ENCODE assay signal across 25 cellular contexts in the genomic region with DNA sequence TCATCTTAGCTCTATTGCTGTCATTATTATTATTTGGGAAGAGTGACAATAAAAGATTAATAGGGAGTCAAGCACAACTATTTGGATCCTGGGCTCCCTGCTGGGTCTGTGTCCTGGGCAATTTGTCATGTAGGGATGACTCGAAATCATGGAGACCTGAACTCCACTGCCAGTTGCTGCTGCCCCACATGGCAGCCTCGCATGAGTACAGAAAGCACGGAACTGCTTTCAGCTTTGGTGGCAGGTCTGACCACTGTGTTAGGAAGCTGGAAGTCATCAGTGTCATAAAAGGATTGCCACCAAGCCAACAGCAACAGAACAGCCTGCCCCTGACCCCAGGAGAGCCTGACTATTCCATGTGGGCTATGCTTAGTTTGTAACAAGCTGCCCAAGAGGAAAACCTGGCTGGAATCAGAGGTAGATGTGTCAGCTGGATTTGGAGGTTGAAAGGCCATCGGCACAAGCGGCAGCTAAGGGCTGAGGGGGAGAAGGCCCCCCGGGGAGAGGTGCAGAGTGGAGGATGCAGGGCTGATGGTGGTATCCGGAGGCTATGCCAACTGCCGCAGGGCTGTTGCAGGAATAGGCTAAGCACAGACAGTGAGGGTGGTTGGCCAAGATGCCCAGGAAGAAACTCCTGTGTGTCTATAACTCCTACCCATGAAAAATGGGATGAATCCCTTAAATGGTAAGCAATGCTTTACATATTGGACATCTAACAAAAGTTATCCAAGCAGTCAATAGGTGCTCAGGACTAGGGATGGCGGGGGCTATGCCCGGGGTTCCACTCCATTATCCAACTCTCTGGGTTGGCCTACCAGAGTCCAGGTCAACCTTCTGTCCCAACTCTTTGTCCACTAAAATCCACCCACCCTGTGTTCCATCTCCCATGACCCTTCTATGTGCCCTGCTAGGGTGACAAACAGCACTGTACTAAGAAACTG.
A peak's percentile ranks its signal among the peaks of the same experiment; 100 is the strongest.
DNase-seq lines count a peak whose midpoint lies in the region; ATAC-seq and TF ChIP-seq lines count a peak whose summit lies in the region.
"Had no signal": no experiment of that assay in that cellular context is flagged by ENCODE, and none has a peak within 500 bp of the region (broad histone marks: within the 10 kb centered on the region; RNA-seq: fewer than 3 reads in every experiment).

No MANE protein-coding gene starts in this region.

- TF ChIP-seq CTCF in RWPE2 (IDR thresholded peaks at IDR 0.05; ENCODE audit: poor library complexity, severe bottlenecking) (no peak), endodermal cell (conservative IDR thresholded peaks at IDR 0.05) (no peak), neural progenitor cell (IDR thresholded peaks at IDR 0.05) (no peak)

- no peaks in the 10 kb centered on the region for H3K36me3 ChIP-seq in RWPE2 (ENCODE audit: low read depth)
- H3K36me3 ChIP-seq in endodermal cell (ENCODE audit: control insufficient read depth, insufficient read depth, low read length), result no peaks in the 10 kb centered on the region
- H3K36me3 ChIP-seq in neural progenitor cell, result no peaks in the 10 kb centered on the region
- H3K36me3 ChIP-seq: BE2C had no signal

- DNase-seq in RWPE2 (ENCODE audit: low spot score), result peak; percentile 54
- no peak for DNase-seq in endodermal cell
- no peak for DNase-seq in neural progenitor cell (ENCODE audit: low spot score)
- DNase-seq in stimulated activated effector memory CD8-positive, alpha-beta T cell treated with anti-CD3 and anti-CD28 coated beads, Interleukin-12 subunit alpha, Interleukin-12 subunit beta, amount 100 ng/mL, for 72 hours (ENCODE audit: low spot score in 2 of 2), result no peak
- no peak for DNase-seq in Kasumi-1 (lab: John Stamatoyannopoulos, UW)
- DNase-seq in activated T-cell treated with anti-CD3 and anti-CD28 coated beads, Interleukin-2, amount 50 U/mL, for 72 hours, result no peak
- DNase-seq in sciatic nerve (ENCODE audit: low spot score), result no peak
- DNase-seq: ACHN; BE2C; C1 segment of cervical spinal cord; CD4-positive, CD25-positive, alpha-beta regulatory T cell; CD8-positive, alpha-beta memory T cell; COR-L47; DMS 273 treated with DMSO at 0.1 percent for 48 hours; DMS53; DND-41; EL; GOT3; H7; HFFc6 had no signal

- H3F3A ChIP-seq in neural progenitor cell (ENCODE audit: low read depth), result no peaks in the 10 kb centered on the region

- intact Hi-C loops in sciatic nerve (cut with DNase I), result no loop called here

- H3K27ac ChIP-seq in RWPE2 (ENCODE audit: poor library complexity, severe bottlenecking) (no peak overlapping the region), endodermal cell (ENCODE audit: low read depth, low read length) (no peak overlapping the region), neural progenitor cell (no peak overlapping the region)

- no peak overlapping the region for H3K4me3 ChIP-seq in RWPE2 (ENCODE audit: severe bottlenecking)
- H3K4me3 ChIP-seq in endodermal cell (ENCODE audit: low read length), result no peak overlapping the region
- H3K4me3 ChIP-seq in neural progenitor cell, result no peak overlapping the region
- H3K4me3 ChIP-seq: GM12878 had no signal

- H3K9ac ChIP-seq in endodermal cell (ENCODE audit: extremely low read depth, low read length, poor library complexity, severe bottlenecking) (no peak overlapping the region), neural progenitor cell (no peak overlapping the region)

- H3K79me2 ChIP-seq in neural progenitor cell (ENCODE audit: low read depth), result no peaks in the 10 kb centered on the region

- no peak overlapping the region for H3K4me2 ChIP-seq in neural progenitor cell

- H3K9me3 Mint-ChIP-seq in endodermal cell (peaks cover 23% of the 10 kb centered on the region), neural progenitor cell (peaks cover 7% of the 10 kb centered on the region)
- H3K9me3 Mint-ChIP-seq in stimulated activated effector memory CD8-positive, alpha-beta T cell treated with anti-CD3 and anti-CD28 coated beads, Interleukin-12 subunit alpha, Interleukin-12 subunit beta, amount 100 ng/mL, for 72 hours, result peaks cover 3% of the 10 kb centered on the region
- peaks cover 4% of the 10 kb centered on the region in 2 donors for H3K9me3 Mint-ChIP-seq in activated T-cell treated with anti-CD3 and anti-CD28 coated beads, Interleukin-2, amount 50 U/mL, for 72 hours

- no peaks in the 10 kb centered on the region for H4K20me1 ChIP-seq in neural progenitor cell (ENCODE audit: low read depth)

- H3K36me3 Mint-ChIP-seq in endodermal cell (ENCODE audit: low read depth) (peaks cover 3% of the 10 kb centered on the region), neural progenitor cell (no peaks in the 10 kb centered on the region)
- no peaks in the 10 kb centered on the region for H3K36me3 Mint-ChIP-seq in stimulated activated effector memory CD8-positive, alpha-beta T cell treated with anti-CD3 and anti-CD28 coated beads, Interleukin-12 subunit alpha, Interleukin-12 subunit beta, amount 100 ng/mL, for 72 hours
- H3K36me3 Mint-ChIP-seq in activated T-cell treated with anti-CD3 and anti-CD28 coated beads, Interleukin-2, amount 50 U/mL, for 72 hours (ENCODE audit: insufficient read depth in 2 of 2), result peaks cover 4 to 9% of the 10 kb centered on the region in 2 donors
- H3K36me3 Mint-ChIP-seq: IgD-negative memory B cell had no signal

- H3K4me3 Mint-ChIP-seq in endodermal cell, result no peak overlapping the region
- no peak overlapping the region for H3K4me3 Mint-ChIP-seq in neural progenitor cell
- no peak overlapping the region for H3K4me3 Mint-ChIP-seq in stimulated activated effector memory CD8-positive, alpha-beta T cell treated with anti-CD3 and anti-CD28 coated beads, Interleukin-12 subunit alpha, Interleukin-12 subunit beta, amount 100 ng/mL, for 72 hours
- H3K4me3 Mint-ChIP-seq in activated T-cell treated with anti-CD3 and anti-CD28 coated beads, Interleukin-2, amount 50 U/mL, for 72 hours, result no peak overlapping the region
- H3K4me3 Mint-ChIP-seq: CD4-positive, CD25-positive, alpha-beta regulatory T cell; CD8-positive, alpha-beta memory T cell; HFFc6; IgD-negative memory B cell had no signal

- H3K27ac Mint-ChIP-seq in endodermal cell (peak overlapping the region; percentile 17), neural progenitor cell (peak overlapping the region; percentile 7)
- H3K27ac Mint-ChIP-seq in stimulated activated effector memory CD8-positive, alpha-beta T cell treated with anti-CD3 and anti-CD28 coated beads, Interleukin-12 subunit alpha, Interleukin-12 subunit beta, amount 100 ng/mL, for 72 hours, result no peak overlapping the region
- no peak overlapping the region for H3K27ac Mint-ChIP-seq in activated T-cell treated with anti-CD3 and anti-CD28 coated beads, Interleukin-2, amount 50 U/mL, for 72 hours
- H3K27ac Mint-ChIP-seq: CD8-positive, alpha-beta memory T cell; HFFc6; IgD-negative memory B cell had no signal

- H3K4me1 Mint-ChIP-seq in endodermal cell (no peaks in the 10 kb centered on the region), neural progenitor cell (no peaks in the 10 kb centered on the region)
- no peaks in the 10 kb centered on the region for H3K4me1 Mint-ChIP-seq in stimulated activated effector memory CD8-positive, alpha-beta T cell treated with anti-CD3 and anti-CD28 coated beads, Interleukin-12 subunit alpha, Interleukin-12 subunit beta, amount 100 ng/mL, for 72 hours
- no peaks in the 10 kb centered on the region for H3K4me1 Mint-ChIP-seq in activated T-cell treated with anti-CD3 and anti-CD28 coated beads, Interleukin-2, amount 50 U/mL, for 72 hours (ENCODE audit: low read depth)
- H3K4me1 Mint-ChIP-seq: CD4-positive, CD25-positive, alpha-beta regulatory T cell; CD8-positive, alpha-beta memory T cell; IgD-negative memory B cell had no signal

- WGBS in endodermal cell (ENCODE audit: insufficient coverage in 1 of 2, insufficient read length in 1 of 2), 2 experiments, result 86 to 93% methylated on average over 8 to 10 of the region's 10 CpGs

- no peak overlapping the region for H2AFZ ChIP-seq in neural progenitor cell (replicated peaks)

- no peaks in the 10 kb centered on the region for H3K9me3 ChIP-seq in RWPE2 (ENCODE audit: severe bottlenecking)
- peaks cover 6% of the 10 kb centered on the region for H3K9me3 ChIP-seq in endodermal cell (ENCODE audit: control insufficient read depth, low read length)
- H3K9me3 ChIP-seq in neural progenitor cell (ENCODE audit: low read depth), result no peaks in the 10 kb centered on the region
- H3K9me3 ChIP-seq: BE2C had no signal

- H3K4me1 ChIP-seq in RWPE2 (ENCODE audit: insufficient read depth, poor library complexity, severe bottlenecking) (no peaks in the 10 kb centered on the region), endodermal cell (ENCODE audit: control insufficient read depth, insufficient read depth, low read length) (no peaks in the 10 kb centered on the region), neural progenitor cell (peaks cover 4% of the 10 kb centered on the region)
- H3K4me1 ChIP-seq: BE2C had no signal

- no peaks in the 10 kb centered on the region for H3K27me3 ChIP-seq in RWPE2 (ENCODE audit: insufficient read depth, poor library complexity, severe bottlenecking)
- no peaks in the 10 kb centered on the region for H3K27me3 ChIP-seq in endodermal cell (ENCODE audit: control insufficient read depth, insufficient read depth, low read length, poor library complexity, severe bottlenecking)
- no peaks in the 10 kb centered on the region for H3K27me3 ChIP-seq in neural progenitor cell
- H3K27me3 ChIP-seq: BE2C had no signal

- ATAC-seq in RWPE2 (ENCODE audit: low read depth) (no peak), HG02759 (IDR thresholded peaks at IDR 0.05; ENCODE audit: unreplicated experiment) (no peak), sciatic nerve (no peak)
- ATAC-seq in stimulated activated effector memory CD8-positive, alpha-beta T cell treated with anti-CD3 and anti-CD28 coated beads, Interleukin-12 subunit alpha, Interleukin-12 subunit beta, amount 100 ng/mL, for 72 hours, result peak; percentile 21
- ATAC-seq in activated T-cell treated with anti-CD3 and anti-CD28 coated beads, Interleukin-2, amount 50 U/mL, for 72 hours (replicated peaks in 1 of 2), result no peak
- ATAC-seq: GM12878, HCT116, HepG2 had no signal

- peaks cover 3% of the 10 kb centered on the region for H3K27me3 Mint-ChIP-seq in endodermal cell (ENCODE audit: insufficient read depth)
- H3K27me3 Mint-ChIP-seq in neural progenitor cell (ENCODE audit: insufficient read depth, low read depth), result peaks cover 3% of the 10 kb centered on the region
- no peaks in the 10 kb centered on the region for H3K27me3 Mint-ChIP-seq in activated T-cell treated with anti-CD3 and anti-CD28 coated beads, Interleukin-2, amount 50 U/mL, for 72 hours (ENCODE audit: low read depth)
- H3K27me3 Mint-ChIP-seq: CD4-positive, CD25-positive, alpha-beta regulatory T cell; CD8-positive, alpha-beta memory T cell had no signal

Comparison
In these comparisons a context has a peak if more than half of its experiments do, and no peak if none do; other contexts are left out.
1. H3K27ac Mint-ChIP-seq: peak in endodermal cell (single experiment) and neural progenitor cell (single experiment); none in stimulated activated effector memory CD8-positive, alpha-beta T cell treated with anti-CD3 and anti-CD28 coated beads, Interleukin-12 subunit alpha, Interleukin-12 subunit beta, amount 100 ng/mL, for 72 hours (single experiment) and activated T-cell treated with anti-CD3 and anti-CD28 coated beads, Interleukin-2, amount 50 U/mL, for 72 hours (single experiment).